9 cellular contexts compared by ENCODE assay signal in genomic region chr17:50626037-50626574, GRCh38. TPM values are rescaled to one million over a fixed set of nuclear protein-coding genes. Genes with fewer than 3 reads are reported as not detected.
DNase-seq lines count a peak whose midpoint lies in the region; ATAC-seq, FAIRE-seq and TF ChIP-seq lines count a peak whose summit lies in the region.
"Had no signal": no experiment of that assay in that cellular context is flagged by ENCODE, and none has a peak within 500 bp of the region (broad histone marks: within the 10 kb centered on the region; RNA-seq: fewer than 3 reads in every experiment).

No MANE protein-coding gene starts in this region.

- peaks cover 54% of the 10 kb centered on the region for H3K4me1 ChIP-seq in A549
- peaks cover 63% of the 10 kb centered on the region for H3K4me1 ChIP-seq in HepG2 (ENCODE audit: insufficient read depth, low read length)

- TF ChIP-seq POLR2A in A549 (IDR thresholded peaks at IDR 0.05; ENCODE audit: low read length) (no peak), HepG2 (IDR thresholded peaks at IDR 0.05; ENCODE audit: insufficient read depth in 1 of 2, low read depth in 2 of 2, low read length in 2 of 2) (no peak)

- POLR2A ChIA-PET in A549 (lab: Yijun Ruan, JAX) = interaction anchor here (0.5 to 1.3 kb wide), 4 partner anchors 10 to 76 kb away, joined by 3 to 8 read pairs (median 4); no protein-coding TSS in a partner anchor
- POLR2A ChIA-PET in HepG2 (lab: Yijun Ruan, JAX) = interaction anchor here (0.8 to 19.8 kb wide), 20 partner anchors 8 to 240 kb away, joined by 3 to 839 read pairs (median 4); partner anchors contain the start of genes ABCC3, CACNA1G, LUC7L3 and SPATA20

- H2AFZ ChIP-seq in HepG2 (ENCODE audit: low read length) = peak overlapping the region; percentile 79

- H3K9me3 ChIP-seq in A549 (no peaks in the 10 kb centered on the region), HepG2 (ENCODE audit: low read length) (no peaks in the 10 kb centered on the region)

- FAIRE-seq in A549 (lab: Jason Lieb, UNC) (peak; percentile 56), HepG2 (lab: Jason Lieb, UNC) (peak; percentile 92)

- H3K4me2 ChIP-seq in A549 = peak overlapping the region; percentile 38; the same call in 1 of the 3 replicates
- peak overlapping the region; percentile 97 for H3K4me2 ChIP-seq in HepG2 (ENCODE audit: low read depth, low read length)

- BruUV-seq in HepG2 (replicated peaks; lab: Mats Ljungman, UMichigan) = no TSS peak

- no peak overlapping the region for H3K4me3 ChIP-seq in A549
- H3K4me3 ChIP-seq in HepG2 (replicated peaks in 1 of 3; ENCODE audit: insufficient read depth in 1 of 3, low read depth in 2 of 3, low read length in 3 of 3) = peak overlapping the region; percentile 40 to 74 (median 45); a peak in 5 of 6 replicates
- H3K4me3 ChIP-seq: skin epidermis had no signal

- TF ChIP-seq CTCF in A549 (IDR thresholded peaks at IDR 0.05) (peak; percentile 76), GM12874 (IDR thresholded peaks at IDR 0.05; ENCODE audit: insufficient read depth, low read depth, low read length) (peak; percentile 75), HepG2 (CRISPR knock-in tag; IDR thresholded peaks at IDR 0.05) (peak; percentile 99)

- DNase-seq in A549 (ENCODE audit: low read depth in 1 of 2, low spot score in 1 of 2) (peak; percentile 88), NCI-H2171 treated with DMSO at 0.1 percent for 48 hours (lab: John Stamatoyannopoulos, UW) (peak; percentile 56), HepG2 (ENCODE audit: low spot score) (peak; percentile 84)
- DNase-seq in activated CD4-positive, CD25-positive, alpha-beta regulatory T cell treated with anti-CD3 and anti-CD28 coated beads, Interleukin-2, amount 50 U/mL, for 16 hours (ENCODE audit: low read depth, low spot score) = peak; percentile 18
- peak; percentile 48 for DNase-seq in central memory CD4-positive, alpha-beta T cell
- peak in 2 of 3 donors; percentile 13 to 53 for DNase-seq in stimulated activated CD4-positive, alpha-beta T cell treated with anti-CD3 and anti-CD28 coated beads, TNF-alpha, amount 100 ng/mL, for 1 hour (ENCODE audit: low read depth in 3 of 3, low spot score in 1 of 3)

- TF ChIP-seq EP300 in A549 (IDR thresholded peaks at IDR 0.05) (no peak), HepG2 (IDR thresholded peaks at IDR 0.05; ENCODE audit: low read depth in 2 of 2, low read length in 2 of 2) (no peak), HepG2 (CRISPR knock-in tag; IDR thresholded peaks at IDR 0.05; ENCODE audit: borderline replicate concordance) (no peak)

- H3K79me2 ChIP-seq in HepG2 (ENCODE audit: insufficient read depth, low read length) = no peaks in the 10 kb centered on the region

- H3K27ac ChIP-seq in A549 (peak overlapping the region; percentile 71 to 83), HepG2 (ENCODE audit: extremely low read length, insufficient read depth, low read length) (no peak overlapping the region)
- H3K27ac ChIP-seq: skin epidermis had no signal

- 56% methylated on average over 15 of the region's 19 CpGs for WGBS in A549 (ENCODE audit: missing lambda C conversion rate)
- WGBS in HepG2 (ENCODE audit: low lambda C conversion rate) = 21% methylated on average over 8 of the region's 19 CpGs

- CTCF ChIA-PET in A549 (lab: Yijun Ruan, JAX) = interaction anchor here (0.6 to 48.0 kb wide), 36 partner anchors 9 to 195 kb away, joined by 3 to 2097 read pairs (median 6); partner anchors contain the start of genes ABCC3, ANKRD40, CACNA1G and EPN3
- CTCF ChIA-PET in HepG2 (lab: Yijun Ruan, JAX; ENCODE audit: low intra/inter-chr PET ratio, low total read pairs) = interaction anchor here (0.8 to 1.8 kb wide), 6 partner anchors 55 to 147 kb away, joined by 3 to 18 read pairs (median 7); partner anchors contain the start of gene SPATA20

- intact Hi-C loops in HepG2 (cut with micrococcal nuclease; ENCODE audit: unreplicated experiment) = loop anchor here (1.0 kb wide), 2 partner anchors 79 to 144 kb away; partner anchors contain the start of gene SPATA20

- H4K20me1 ChIP-seq in HepG2 (ENCODE audit: insufficient read depth, low read length) = no peaks in the 10 kb centered on the region

- peak overlapping the region; percentile 57 for H3K9ac ChIP-seq in HepG2 (ENCODE audit: insufficient read depth, low read depth, low read length)

- H3K36me3 ChIP-seq in HepG2 (replicated peaks in 1 of 2; ENCODE audit: control insufficient read depth in 1 of 2, insufficient read depth in 2 of 2, low read length in 2 of 2) = no peaks in the 10 kb centered on the region

- in situ Hi-C loops in HepG2 (cut with HindIII; ENCODE audit: extremely low pct_ligation_motif_present, low pct_unique_long_range_greater_than_20kb) = loop anchor here (5.0 kb wide), 3 partner anchors 66 to 144 kb away; partner anchors contain the start of gene SPATA20

- ATAC-seq in A549 (peak; percentile 66 to 84), HepG2 (peak; percentile 82), GM18519 (IDR thresholded peaks at IDR 0.05; ENCODE audit: low FRiP score, unreplicated experiment) (no peak)

- TF ChIP-seq RAD21 in A549 (conservative IDR thresholded peaks at IDR 0.05 in 1 of 2, IDR thresholded peaks at IDR 0.05 in 1 of 2) (peak; percentile 82 to 88), HepG2 (CRISPR knock-in tag; IDR thresholded peaks at IDR 0.05) (peak; percentile 97)

- peaks cover 0 to 34% of the 10 kb centered on the region in 2 experiments; a peak in 4 of 5 replicates for H3K27me3 ChIP-seq in HepG2 (ENCODE audit: control insufficient read depth in 1 of 2, insufficient read depth in 2 of 2, low read length in 2 of 2)

TF ChIP-seq in A549, 52 proteins besides CTCF, POLR2A, EP300 and RAD21 (continues in another document):
- TF ChIP-seq, protein P1, sequence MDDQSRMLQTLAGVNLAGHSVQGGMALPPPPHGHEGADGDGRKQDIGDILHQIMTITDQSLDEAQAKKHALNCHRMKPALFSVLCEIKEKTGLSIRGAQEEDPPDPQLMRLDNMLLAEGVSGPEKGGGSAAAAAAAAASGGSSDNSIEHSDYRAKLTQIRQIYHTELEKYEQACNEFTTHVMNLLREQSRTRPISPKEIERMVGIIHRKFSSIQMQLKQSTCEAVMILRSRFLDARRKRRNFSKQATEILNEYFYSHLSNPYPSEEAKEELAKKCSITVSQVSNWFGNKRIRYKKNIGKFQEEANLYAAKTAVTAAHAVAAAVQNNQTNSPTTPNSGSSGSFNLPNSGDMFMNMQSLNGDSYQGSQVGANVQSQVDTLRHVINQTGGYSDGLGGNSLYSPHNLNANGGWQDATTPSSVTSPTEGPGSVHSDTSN (IDR thresholded peaks at IDR 0.05) = no peak
- no peak for TF ChIP-seq HES2 (IDR thresholded peaks at IDR 0.05)
- no peak for TF ChIP-seq BHLHE40 (IDR thresholded peaks at IDR 0.05; ENCODE audit: low read depth, low read length)
- peak; percentile 88 for TF ChIP-seq SMC3 (IDR thresholded peaks at IDR 0.05)

TF ChIP-seq in HepG2, 621 proteins besides CTCF, POLR2A, EP300 and RAD21 (continues in another document):
- TF ChIP-seq ZNF616 (CRISPR knock-in tag; IDR thresholded peaks at IDR 0.05; ENCODE audit: low read depth) (no peak), KDM4B (CRISPR knock-in tag; IDR thresholded peaks at IDR 0.05) (0 out of 2 replicates have a peak, but pooled peaks have one; percentile 73), TMF1 (CRISPR knock-in tag; IDR thresholded peaks at IDR 0.05; ENCODE audit: low read depth) (no peak), ZNF749 (CRISPR knock-in tag; IDR thresholded peaks at IDR 0.05; ENCODE audit: borderline replicate concordance) (no peak), RFXAP (CRISPR knock-in tag; IDR thresholded peaks at IDR 0.05; ENCODE audit: borderline replicate concordance) (peak; percentile 76; the same call in 1 of the 2 replicates), TAF1 (CRISPR knock-in tag; IDR thresholded peaks at IDR 0.05) (0 out of 2 replicates have a peak, but pooled peaks have one; percentile 27)

RNA-seq across cellular contexts. Expression of gene ABCC3, which starts 8.6 kb away (rescaled TPM):
- polyA plus RNA-seq in A549 (2011; rRNA removed) = 342 and 442 TPM in 2 replicates
- polyA plus RNA-seq in A549 (2012; cell fraction: cytosol; rRNA removed) = 157 and 189 TPM in 2 replicates
- 1,165 and 1,226 TPM in 2 replicates for polyA plus RNA-seq in A549 (2012; cell fraction: nucleus; rRNA removed)
- polyA plus RNA-seq in A549 (2017; fragmentation: RNase III; extraction: RNeasy Plus Mini Kit Qiagen cat#74134 plus additional on column Dnase treatment) = 225 to 288 TPM (median 248 TPM) in 3 replicates
- 586 and 639 TPM in 2 replicates for polyA minus RNA-seq in A549 (2011; rRNA and poly(A)+ RNA removed)
- 18.0 and 25.2 TPM in 2 replicates for total RNA-seq in HepG2 (2016; rRNA removed; fragmentation: Illumina TruSeq; extraction: Trizol)
- total RNA-seq in HepG2 (2016; cell fraction: cytosol; rRNA removed; fragmentation: Illumina TruSeq; extraction: Trizol; ENCODE audit: low read depth) = 13.3 and 13.8 TPM in 2 replicates
- 14.4 and 28.1 TPM in 2 replicates for total RNA-seq in HepG2 (2016; cell fraction: insoluble cytoplasmic fraction; rRNA removed; fragmentation: Illumina TruSeq; extraction: Trizol)
- total RNA-seq in HepG2 (2016; cell fraction: membrane; rRNA removed; fragmentation: Illumina TruSeq; extraction: Trizol) = 23.1 and 25.2 TPM in 2 replicates
- total RNA-seq in HepG2 (2016; cell fraction: nucleus; rRNA removed; fragmentation: Illumina TruSeq; extraction: Trizol) = 38.6 and 38.7 TPM in 2 replicates
- polyA plus RNA-seq in HepG2 (2011; rRNA removed) = 50.5 and 50.7 TPM in 2 replicates
- polyA plus RNA-seq in HepG2 (2011; cell fraction: cytosol; rRNA removed) = 19.0 and 24.0 TPM in 2 replicates
- polyA plus RNA-seq in HepG2 (2011; cell fraction: nucleus; rRNA removed) = 331 and 391 TPM in 2 replicates
- polyA plus RNA-seq in HepG2 (2012) = 15.7 and 38.4 TPM in 2 replicates
- polyA plus RNA-seq in HepG2 (2016; cell fraction: cytosol; fragmentation: Illumina TruSeq; extraction: Trizol; ENCODE audit: low read depth) = 15.1 and 15.9 TPM in 2 replicates
- polyA plus RNA-seq in HepG2 (2016; cell fraction: insoluble cytoplasmic fraction; fragmentation: Illumina TruSeq; extraction: Trizol; ENCODE audit: low read depth) = 17.3 and 21.5 TPM in 2 replicates
- polyA plus RNA-seq in HepG2 (2016; cell fraction: membrane; fragmentation: Illumina TruSeq; extraction: Trizol; ENCODE audit: low read depth) = 23.7 and 24.5 TPM in 2 replicates
- polyA plus RNA-seq in HepG2 (2016; cell fraction: nucleus; fragmentation: Illumina TruSeq; extraction: Trizol; ENCODE audit: insufficient read depth, low read depth) = 84.3 and 87.4 TPM in 2 replicates
- 73.4 and 78.1 TPM in 2 replicates for polyA minus RNA-seq in HepG2 (2011; rRNA and poly(A)+ RNA removed; ENCODE audit: low replicate concordance)
- polyA minus RNA-seq in HepG2 (2011; cell fraction: cytosol; rRNA and poly(A)+ RNA removed) = 10.9 and 17.8 TPM in 2 replicates
- polyA minus RNA-seq in HepG2 (2011; cell fraction: nucleus; rRNA and poly(A)+ RNA removed) = 61.9 and 63.1 TPM in 2 replicates

Comparison
In these comparisons a context has a peak if more than half of its experiments do, and no peak if none do; other contexts are left out.
1. DNase-seq: peak in every context shown above with its lines; median percentile 88 in A549; 84 in HepG2; 56 in NCI-H2171 treated with DMSO at 0.1 percent for 48 hours; 48 in central memory CD4-positive, alpha-beta T cell; 33 in stimulated activated CD4-positive, alpha-beta T cell treated with anti-CD3 and anti-CD28 coated beads, TNF-alpha, amount 100 ng/mL, for 1 hour; 18 in activated CD4-positive, CD25-positive, alpha-beta regulatory T cell treated with anti-CD3 and anti-CD28 coated beads, Interleukin-2, amount 50 U/mL, for 16 hours.
2. Of the 38 proteins assayed by ChIP-seq in both HepG2 and A549: peak only in HepG2: BHLHE40, FOSL2, HDAC2, HMGXB4, JUN, MYC and 3 more; only in A549: none; in both: CTCF, MAX, RAD21 and SMC3; in neither: 24; mixed calls (peak in some experiments, not most) for 1.